Comparison of ENCODE assay signal across 1 cellular context in genomic region chr1:12657060-12657866, GRCh38.
TF ChIP-seq lines count a peak whose summit lies in the region.

No MANE protein-coding gene starts in this region.

TF ChIP-seq in K562, 482 proteins besides CTCF, POLR2A, EP300 and RAD21 (continued from another document and continues in another):
- TF ChIP-seq STAT6 (CRISPR knock-in tag; IDR thresholded peaks at IDR 0.05) = peak; percentile 96; the same call in 1 of the 2 replicates
- no peak for TF ChIP-seq STAT5B (CRISPR knock-in tag; IDR thresholded peaks at IDR 0.05)
- TF ChIP-seq CLOCK (CRISPR knock-in tag; IDR thresholded peaks at IDR 0.05; ENCODE audit: borderline replicate concordance) = peak; percentile 85; the same call in 1 of the 2 replicates
- peak; percentile 67; the same call in 1 of the 2 replicates for TF ChIP-seq FOXK1 (CRISPR knock-in tag; IDR thresholded peaks at IDR 0.05; ENCODE audit: borderline replicate concordance)
- TF ChIP-seq HNRNPLL (IDR thresholded peaks at IDR 0.05; ENCODE audit: low read depth, low read length, poor library complexity, severe bottlenecking) = peak; percentile 26
- no peak for TF ChIP-seq PPARD (CRISPR knock-in tag; IDR thresholded peaks at IDR 0.05)
- TF ChIP-seq MITF (IDR thresholded peaks at IDR 0.05) = no peak
- no peak for TF ChIP-seq BMI1 (IDR thresholded peaks at IDR 0.05; ENCODE audit: low read length)
- no peak for TF ChIP-seq ZNF655 (CRISPR knock-in tag; IDR thresholded peaks at IDR 0.05)
- TF ChIP-seq CHD2 (IDR thresholded peaks at IDR 0.05; ENCODE audit: low read depth, low read length) = no peak
- peak in 1 of 2 experiments; percentile 48; a peak in 1 of 4 replicates for TF ChIP-seq ZMIZ1 (IDR thresholded peaks at IDR 0.05; ENCODE audit: low read depth in 2 of 2, low read length in 2 of 2)
- no peak for TF ChIP-seq THAP7 (CRISPR knock-in tag; IDR thresholded peaks at IDR 0.05)
- no peak for TF ChIP-seq ZBTB8A (IDR thresholded peaks at IDR 0.05; ENCODE audit: partially characterized antibody)
- no peak for TF ChIP-seq ZNF24 (IDR thresholded peaks at IDR 0.05)
- no peak for TF ChIP-seq U2AF2 (optimal IDR thresholded peaks at IDR 0.05; ENCODE audit: low read depth, low read length)
- TF ChIP-seq RBM34 (IDR thresholded peaks at IDR 0.05; ENCODE audit: borderline replicate concordance, insufficient read depth, low read length) = no peak
- TF ChIP-seq THRB (CRISPR knock-in tag; conservative IDR thresholded peaks at IDR 0.05) = no peak
- no peak for TF ChIP-seq HINFP (tag; conservative IDR thresholded peaks at IDR 0.05; ENCODE audit: low read depth)
- TF ChIP-seq PRMT5 (CRISPR knock-in tag; IDR thresholded peaks at IDR 0.05) = no peak
- no peak for TF ChIP-seq HMGXB4 (CRISPR knock-in tag; IDR thresholded peaks at IDR 0.05)
- TF ChIP-seq ZNF282 (CRISPR knock-in tag; IDR thresholded peaks at IDR 0.05) = no peak
- no peak for TF ChIP-seq GATA2 (CRISPR knock-in tag; IDR thresholded peaks at IDR 0.05)
- no peak for TF ChIP-seq RBM15 (IDR thresholded peaks at IDR 0.05; ENCODE audit: insufficient read depth, low read length)
- no peak for TF ChIP-seq E2F4 (CRISPR knock-in tag; IDR thresholded peaks at IDR 0.05; ENCODE audit: low read depth)
- no peak for TF ChIP-seq RBM17 (IDR thresholded peaks at IDR 0.05; ENCODE audit: borderline replicate concordance, low read depth, low read length)
- TF ChIP-seq MEF2D (tag; conservative IDR thresholded peaks at IDR 0.05; ENCODE audit: low read depth) = no peak
- no peak for TF ChIP-seq DLX4 (CRISPR knock-in tag; IDR thresholded peaks at IDR 0.05)
- no peak for TF ChIP-seq JUNB (CRISPR knock-in tag; conservative IDR thresholded peaks at IDR 0.05)
- no peak for TF ChIP-seq PCBP2 (IDR thresholded peaks at IDR 0.05; ENCODE audit: low read depth, low read length, poor library complexity, severe bottlenecking)
- no peak for TF ChIP-seq SMAD1 (IDR thresholded peaks at IDR 0.05; ENCODE audit: low read depth, low read length, partially characterized antibody)
- no peak for TF ChIP-seq ZNF586 (CRISPR knock-in tag; conservative IDR thresholded peaks at IDR 0.05)
- TF ChIP-seq HNRNPL (IDR thresholded peaks at IDR 0.05; ENCODE audit: low read depth, low read length) = peak; percentile 54; the same call in 1 of the 2 replicates
- peak in 1 of 2 experiments; percentile 59; a peak in 1 of 4 replicates for TF ChIP-seq RCOR1 (IDR thresholded peaks at IDR 0.05; ENCODE audit: borderline replicate concordance in 1 of 2, low read depth in 2 of 2, low read length in 2 of 2)
- no peak for TF ChIP-seq ETV6 (IDR thresholded peaks at IDR 0.05; ENCODE audit: borderline replicate concordance in 1 of 2, low read depth in 2 of 2, low read length in 1 of 2)
- no peak for TF ChIP-seq ETV6 (CRISPR knock-in tag; IDR thresholded peaks at IDR 0.05; ENCODE audit: borderline replicate concordance)
- TF ChIP-seq ARID3B (CRISPR knock-in tag; IDR thresholded peaks at IDR 0.05; ENCODE audit: borderline replicate concordance) = no peak
- TF ChIP-seq ZNF324 (CRISPR knock-in tag; IDR thresholded peaks at IDR 0.05) = no peak
- TF ChIP-seq PHB2 (IDR thresholded peaks at IDR 0.05; ENCODE audit: low read depth) = 0 out of 2 replicates have a peak, but pooled peaks have one; percentile 36
- TF ChIP-seq ZSCAN29 (IDR thresholded peaks at IDR 0.05) = no peak
